ENCODE assay signal across 21 cellular contexts in genomic region chr18:55641501-55641900, GRCh38. TPM values are rescaled to one million over a fixed set of nuclear protein-coding genes. Genes with fewer than 3 reads are reported as not detected.
A peak's percentile ranks its signal among the peaks of the same experiment; 100 is the strongest.
DNase-seq lines count a peak whose midpoint lies in the region; ATAC-seq and TF ChIP-seq lines count a peak whose summit lies in the region.
"Had no signal": no experiment of that assay in that cellular context is flagged by ENCODE, and none has a peak within 500 bp of the region (broad histone marks: within the 10 kb centered on the region; RNA-seq: fewer than 3 reads in every experiment).

No MANE protein-coding gene starts in this region.

- H3K4me1 Mint-ChIP-seq in T-helper 1 cell treated with Interleukin-12 subunit alpha and Interleukin-12 subunit beta and Interleukin-4 antibody, amounts not matched to agents 30 μg/mL and 1 μg/mL, for 36 hours (ENCODE audit: low read depth), result no peaks in the 10 kb centered on the region
- H3K4me1 Mint-ChIP-seq: GM23338, H9 had no signal

- no peaks in the 10 kb centered on the region for H3K9me3 Mint-ChIP-seq in T-helper 1 cell treated with Interleukin-12 subunit alpha and Interleukin-12 subunit beta and Interleukin-4 antibody, amounts not matched to agents 30 μg/mL and 1 μg/mL, for 36 hours

- H3K27ac Mint-ChIP-seq in T-helper 1 cell treated with Interleukin-12 subunit alpha and Interleukin-12 subunit beta and Interleukin-4 antibody, amounts not matched to agents 30 μg/mL and 1 μg/mL, for 36 hours, result peak overlapping the region; percentile 31
- H3K27ac Mint-ChIP-seq: CD4-positive, alpha-beta T cell; GM23338; H9 had no signal

- no peak overlapping the region for H3K4me3 ChIP-seq in fibroblast of villous mesenchyme (ENCODE audit: low read depth, low read length)
- no peak overlapping the region for H3K4me3 ChIP-seq in sigmoid colon
- H3K4me3 ChIP-seq: BLaER1 treated with 17β-estradiol and CSF1 and Interleukin-3, amounts not matched to agents 10 nM and 100 nM; GM23338 had no signal

- H3K4me3 Mint-ChIP-seq in T-helper 1 cell treated with Interleukin-12 subunit alpha and Interleukin-12 subunit beta and Interleukin-4 antibody, amounts not matched to agents 30 μg/mL and 1 μg/mL, for 36 hours, result no peak overlapping the region
- H3K4me3 Mint-ChIP-seq: CD4-positive, alpha-beta T cell; GM23338; H9 had no signal

- no peak overlapping the region for H3K27ac ChIP-seq in sigmoid colon
- H3K27ac ChIP-seq: BLaER1 treated with 17β-estradiol and CSF1 and Interleukin-3, amounts not matched to agents 10 nM and 100 nM had no signal

- no peak for ATAC-seq in GM19455 (IDR thresholded peaks at IDR 0.05; ENCODE audit: unreplicated experiment)
- ATAC-seq: GM23338, HepG2 had no signal

- no peaks in the 10 kb centered on the region for H3K27me3 Mint-ChIP-seq in T-helper 1 cell treated with Interleukin-12 subunit alpha and Interleukin-12 subunit beta and Interleukin-4 antibody, amounts not matched to agents 30 μg/mL and 1 μg/mL, for 36 hours (ENCODE audit: low read depth)
- H3K27me3 Mint-ChIP-seq: CD4-positive, alpha-beta T cell had no signal

- DNase-seq in T-helper 1 cell (no peak), amniotic epithelial cell (ENCODE audit: low read depth) (peak; percentile 45), fibroblast of villous mesenchyme (ENCODE audit: low read depth) (peak; percentile 26), sigmoid colon (no peak), NCI-H1105 treated with DMSO at 0.1 percent for 48 hours (lab: John Stamatoyannopoulos, UW) (no peak)
- DNase-seq: AML-193; CD4-positive, alpha-beta T cell; H9; KG1; NCI-H1417; NCI-H1694; NCI-H2029 treated with DMSO at 0.1 percent for 48 hours; NCI-H2227 treated with DMSO at 0.1 percent for 48 hours; NCI-H526 treated with DMSO at 0.1 percent for 48 hours; SK-N-SH; SW 1271 had no signal

- no peaks in the 10 kb centered on the region for H3K36me3 ChIP-seq in sigmoid colon
- H3K36me3 ChIP-seq: BLaER1 treated with 17β-estradiol and CSF1 and Interleukin-3, amounts not matched to agents 10 nM and 100 nM had no signal

- no peaks in the 10 kb centered on the region for H3K36me3 Mint-ChIP-seq in T-helper 1 cell treated with Interleukin-12 subunit alpha and Interleukin-12 subunit beta and Interleukin-4 antibody, amounts not matched to agents 30 μg/mL and 1 μg/mL, for 36 hours (ENCODE audit: low read depth)

- WGBS in sigmoid colon, 2 donors, result 80 to 89% methylated on average over 5 of the region's 5 CpGs

- no peaks in the 10 kb centered on the region for H3K27me3 ChIP-seq in sigmoid colon
- H3K27me3 ChIP-seq: BLaER1 treated with 17β-estradiol and CSF1 and Interleukin-3, amounts not matched to agents 10 nM and 100 nM had no signal

- H3K9me3 ChIP-seq in sigmoid colon, result peaks cover 0 to 5% (median 0%) of the 10 kb centered on the region in 4 donors
- H3K9me3 ChIP-seq: SK-N-SH had no signal

- TF ChIP-seq CTCF in fibroblast of villous mesenchyme (IDR thresholded peaks at IDR 0.05; ENCODE audit: insufficient read depth, low read depth, low read length) (no peak), sigmoid colon (IDR thresholded peaks at IDR 0.05) (no peak)

- intact Hi-C loops in sigmoid colon (cut with DNase I), result no loop called here

- TF ChIP-seq EP300 in sigmoid colon (IDR thresholded peaks at IDR 0.05), result no peak

- no peak for TF ChIP-seq POLR2A in sigmoid colon (IDR thresholded peaks at IDR 0.05)

- H3K4me1 ChIP-seq in sigmoid colon, result no peaks in the 10 kb centered on the region
- H3K4me1 ChIP-seq: BLaER1 treated with 17β-estradiol and CSF1 and Interleukin-3, amounts not matched to agents 10 nM and 100 nM had no signal

RNA-seq across cellular contexts. Expression of gene TCF4, which starts 53.5 kb away (rescaled TPM):
- total RNA-seq in fibroblast of villous mesenchyme (81.5 and 84.6 TPM in 2 replicates), sigmoid colon (100 to 1,000 TPM; 106 to 149 (median 128) TPM)
- 10 to 100 TPM in 1 of 3 donors, 1 to 10 TPM in 2; 3.5 to 21.8 (median 5.4) TPM for polyA plus RNA-seq in sigmoid colon
- total RNA-seq: HepG2 had no signal
- polyA plus RNA-seq: HepG2 had no signal

Comparison
In these comparisons a context has a peak if more than half of its experiments do, and no peak if none do; other contexts are left out.
1. DNase-seq: peak in amniotic epithelial cell (single experiment) and fibroblast of villous mesenchyme (single experiment); none in T-helper 1 cell (0 of 5), sigmoid colon (single experiment) and NCI-H1105 treated with DMSO at 0.1 percent for 48 hours (single experiment).